In genomic region chr1:1065940-1066304, GRCh38 we compare ENCODE assay signal across 7 cellular contexts. TPM values are rescaled to one million over a fixed set of nuclear protein-coding genes. Genes with fewer than 3 reads are reported as not detected.
"Had no signal": no experiment of that assay in that cellular context is flagged by ENCODE, and none has a peak within 500 bp of the region (broad histone marks: within the 10 kb centered on the region; RNA-seq: fewer than 3 reads in every experiment).

No MANE protein-coding gene starts in this region.

RNA-seq across cellular contexts. Expression of gene RNF223, which starts 8.2 kb away (rescaled TPM):
- total RNA-seq: activated CD4-positive, alpha-beta T cell treated with anti-CD3 and anti-CD28 coated beads, Interleukin-2, amount 10 ng/mL, durations not matched to agents 24 days and 14 days; cerebellum; endodermal cell; occipital lobe; right lobe of liver; SK-MEL-5; T-helper 1 cell treated with Interleukin-12 subunit alpha and Interleukin-12 subunit beta and Interleukin-4 antibody, amounts not matched to agents 30 ng/mL and 1 ng/mL, for 36 hours had no signal
